Comparison of ENCODE assay signal across 18 cellular contexts in the genomic region with DNA sequence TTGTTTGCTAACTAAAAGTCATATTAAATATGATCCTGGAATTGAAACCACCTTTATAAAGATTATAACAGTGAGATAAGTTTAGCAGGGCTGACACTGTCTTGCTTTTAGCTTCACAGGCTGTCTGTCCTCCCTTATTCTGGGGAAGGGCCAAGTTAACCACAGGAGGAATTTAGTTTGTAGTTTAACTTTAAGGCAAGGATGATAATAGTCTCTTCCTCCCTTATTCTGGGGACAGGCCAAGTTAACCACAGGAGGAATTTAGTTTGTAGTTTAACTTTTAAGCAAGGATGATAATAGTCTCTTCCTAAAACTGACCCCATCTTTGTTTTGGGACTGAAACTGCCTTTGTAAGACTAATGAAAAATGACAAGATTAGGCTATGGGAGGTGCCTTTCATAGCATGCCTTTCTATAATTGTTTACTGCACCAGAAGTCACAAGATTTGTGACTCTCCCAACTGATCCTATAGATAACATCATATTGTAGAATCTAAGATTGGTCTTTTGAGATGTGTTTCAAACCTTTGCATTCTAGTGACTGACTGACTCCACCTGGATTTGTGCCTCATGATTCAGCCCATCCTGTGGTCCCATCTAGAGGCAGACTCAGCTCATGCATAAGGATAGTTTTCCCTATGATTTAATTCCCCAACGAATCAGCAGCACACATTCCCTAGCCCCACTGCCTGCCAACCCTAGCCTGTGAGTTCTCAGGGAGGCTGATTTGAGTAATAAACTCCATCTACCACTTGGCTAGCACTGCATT.
DNase-seq lines count a peak whose midpoint lies in the region; ATAC-seq, FAIRE-seq and TF ChIP-seq lines count a peak whose summit lies in the region.
"Had no signal": no experiment of that assay in that cellular context is flagged by ENCODE, and none has a peak within 500 bp of the region (broad histone marks: within the 10 kb centered on the region; RNA-seq: fewer than 3 reads in every experiment).

No MANE protein-coding gene starts in this region.

- no peak for FAIRE-seq in frontal cortex (lab: Jason Lieb, UNC)
- FAIRE-seq: GM12892 had no signal

- POLR2A ChIA-PET in PC-9 (lab: Charles Lee; ENCODE audit: unreplicated experiment): no interaction called here

- intact Hi-C loops in PC-9 (cut with micrococcal nuclease; ENCODE audit: unreplicated experiment): no loop called here

- no peaks in the 10 kb centered on the region for H3F3A ChIP-seq in PC-9 (ENCODE audit: insufficient read depth, low read depth)

- BruUV-seq in PC-9 (replicated peaks; lab: Mats Ljungman, UMichigan): no TSS peak

- H4K20me1 ChIP-seq in PC-9 (ENCODE audit: insufficient read depth): no peaks in the 10 kb centered on the region
- no peaks in the 10 kb centered on the region for H4K20me1 ChIP-seq in fibroblast of lung (ENCODE audit: control insufficient read depth, extremely low read depth, insufficient read depth, low read length)

- H3K9me3 ChIP-seq in PC-9 (ENCODE audit: insufficient read depth, low read depth) (no peaks in the 10 kb centered on the region), fibroblast of lung (ENCODE audit: control insufficient read depth, insufficient read depth, low read depth, low read length) (no peaks in the 10 kb centered on the region)

- no peaks in the 10 kb centered on the region for H3K9me2 ChIP-seq in PC-9 (ENCODE audit: insufficient read depth)

- H3K36me3 ChIP-seq in PC-9 (ENCODE audit: low read depth) (no peaks in the 10 kb centered on the region), fibroblast of lung (ENCODE audit: control insufficient read depth, insufficient read depth, low read length) (no peaks in the 10 kb centered on the region)
- H3K36me3 ChIP-seq: tibial nerve had no signal

- no peaks in the 10 kb centered on the region for H3K27me3 ChIP-seq in PC-9 (ENCODE audit: insufficient read depth, low read depth)
- no peaks in the 10 kb centered on the region for H3K27me3 ChIP-seq in fibroblast of lung (ENCODE audit: control insufficient read depth, insufficient read depth, low read length)
- H3K27me3 ChIP-seq: tibial nerve had no signal

- no peak for ATAC-seq in GM21390 (IDR thresholded peaks at IDR 0.05; ENCODE audit: unreplicated experiment)
- ATAC-seq: activated naive CD4-positive, alpha-beta T cell treated with anti-CD3 and anti-CD28 coated beads, Interleukin-2, amount 50 U/mL, for 72 hours had no signal

- 0 out of 2 replicates have a peak overlapping the region, but pooled peaks have one; percentile 43 for H2AFZ ChIP-seq in PC-9
- H2AFZ ChIP-seq in fibroblast of lung (ENCODE audit: low read length): no peak overlapping the region

- CTCF ChIA-PET in PC-9 (lab: Charles Lee): no interaction called here

- no peak for TF ChIP-seq CTCF in PC-9 (conservative IDR thresholded peaks at IDR 0.05)
- no peak for TF ChIP-seq CTCF in fibroblast of lung (conservative IDR thresholded peaks at IDR 0.05 in 1 of 2, IDR thresholded peaks at IDR 0.05 in 1 of 2; ENCODE audit: low read depth in 1 of 2, low read length in 2 of 2)

- H3K4me3 ChIP-seq in PC-9 (no peak overlapping the region), fibroblast of lung (replicated peaks in 1 of 4; ENCODE audit: control extremely low read depth in 1 of 4, insufficient read depth in 1 of 4, low read depth in 3 of 4, low read length in 4 of 4) (no peak overlapping the region)
- H3K4me3 ChIP-seq: tibial nerve had no signal

- no peak overlapping the region for H3K4me2 ChIP-seq in PC-9
- no peak overlapping the region for H3K4me2 ChIP-seq in fibroblast of lung (ENCODE audit: extremely low read depth, insufficient read depth, low read length)

- H3K79me2 ChIP-seq in PC-9 (ENCODE audit: low read depth) (no peaks in the 10 kb centered on the region), fibroblast of lung (ENCODE audit: control insufficient read depth, insufficient read depth, low read length) (no peaks in the 10 kb centered on the region)

- H3K9ac ChIP-seq in fibroblast of lung (ENCODE audit: insufficient read depth, low read length): no peak overlapping the region

- no peak overlapping the region for H3K27ac ChIP-seq in PC-9
- no peak overlapping the region for H3K27ac ChIP-seq in fibroblast of lung (ENCODE audit: insufficient read depth, low read length)
- H3K27ac ChIP-seq: RWPE1, tibial nerve had no signal

- DNase-seq in EH (ENCODE audit: low read depth): peak; percentile 95
- no peak for DNase-seq in PC-9
- DNase-seq in fibroblast of lung (ENCODE audit: low read depth in 2 of 2): peak; percentile 57 to 80
- peak; percentile 79 for DNase-seq in renal cortical epithelial cell (ENCODE audit: low read depth)
- DNase-seq in NCI-H2081 treated with DMSO at 0.1 percent for 48 hours (lab: John Stamatoyannopoulos, UW): no peak
- no peak for DNase-seq in frontal cortex (ENCODE audit: low spot score in 2 of 2)
- no peak for DNase-seq in central memory CD4-positive, alpha-beta T cell
- DNase-seq: activated CD4-positive, alpha-beta T cell treated with anti-CD3 and anti-CD28 coated beads for 1 hour; activated T-cell treated with anti-CD3 and anti-CD28 coated beads for 4 hours; DND-41; erythroblast; NCI-H1417 treated with DMSO at 0.1 percent for 48 hours; NCI-H526 treated with DMSO at 0.1 percent for 48 hours had no signal

- H3K4me1 ChIP-seq in PC-9 (replicated peaks; ENCODE audit: insufficient read depth) (no peaks in the 10 kb centered on the region), fibroblast of lung (ENCODE audit: control insufficient read depth, extremely low read depth, insufficient read depth, low read length) (no peaks in the 10 kb centered on the region)
- H3K4me1 ChIP-seq: tibial nerve had no signal

Comparison
In these comparisons a context has a peak if more than half of its experiments do, and no peak if none do; other contexts are left out.
1. DNase-seq: peak in EH (single experiment), fibroblast of lung (2 of 2) and renal cortical epithelial cell (single experiment); none in PC-9 (0 of 2), NCI-H2081 treated with DMSO at 0.1 percent for 48 hours (single experiment), frontal cortex (0 of 2) and central memory CD4-positive, alpha-beta T cell (single experiment).